ENCODE assay signal across 8 cellular contexts in the genomic region with DNA sequence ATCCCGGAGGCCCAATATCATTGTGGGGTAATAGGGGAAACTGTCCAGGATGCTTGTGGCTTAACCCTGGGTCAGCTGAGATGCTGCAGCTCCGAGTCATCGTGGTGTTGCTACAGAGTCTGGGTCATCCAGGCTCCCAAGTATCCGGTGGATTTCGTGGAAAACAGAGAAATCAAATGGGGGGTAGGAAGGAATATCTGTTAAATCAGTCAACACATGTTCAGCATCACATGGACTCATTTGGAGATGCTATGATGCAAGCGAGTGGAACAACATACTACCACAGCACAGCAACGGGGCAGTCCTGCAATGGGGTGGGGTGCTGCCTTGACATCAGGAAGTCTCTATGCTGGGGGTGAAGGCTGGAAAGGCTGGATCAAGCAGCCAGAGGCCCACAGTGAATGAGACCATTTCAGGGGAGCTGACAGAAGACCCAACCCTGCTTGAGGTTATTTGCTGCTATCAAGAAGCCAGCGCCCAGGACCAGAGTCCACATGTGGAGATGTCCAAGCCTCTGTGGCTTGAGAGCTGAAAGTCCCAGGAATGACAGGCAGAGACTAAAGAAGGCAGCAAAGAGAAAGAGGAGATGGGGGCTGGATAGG. TPM values are rescaled to one million over a fixed set of nuclear protein-coding genes. Genes with fewer than 3 reads are reported as not detected.
DNase-seq lines count a peak whose midpoint lies in the region; ATAC-seq, FAIRE-seq and TF ChIP-seq lines count a peak whose summit lies in the region.

No MANE protein-coding gene starts in this region.

- peaks cover 6 to 9% of the 10 kb centered on the region in 2 donors for H3K36me3 ChIP-seq in kidney (ENCODE audit: control insufficient read depth in 1 of 2, insufficient read depth in 2 of 2, low read length in 2 of 2)

- FAIRE-seq in GM12892 (lab: Jason Lieb, UNC): peak; percentile 50
- no peak for FAIRE-seq in kidney (lab: Jason Lieb, UNC)

- no peak overlapping the region for H3K4me3 ChIP-seq in kidney (ENCODE audit: low read length in 2 of 2)

- H3K27ac ChIP-seq in kidney (ENCODE audit: low read depth in 2 of 2, low read length in 2 of 2): no peak overlapping the region

- H3K9me3 ChIP-seq in kidney (ENCODE audit: control insufficient read depth in 1 of 2, low read length in 2 of 2): no peaks in the 10 kb centered on the region

- peaks cover 100% of the 10 kb centered on the region for H3K36me3 Mint-ChIP-seq in activated T-helper 17 cell treated with anti-CD3 and anti-CD28 coated beads, Interleukin-2, amount 50 U/mL, for 72 hours (ENCODE audit: low read depth)

- H3K4me1 Mint-ChIP-seq in activated T-helper 17 cell treated with anti-CD3 and anti-CD28 coated beads, Interleukin-2, amount 50 U/mL, for 72 hours: peaks cover 70% of the 10 kb centered on the region

- no peak for ATAC-seq in activated T-helper 17 cell treated with anti-CD3 and anti-CD28 coated beads, Interleukin-2, amount 50 U/mL, for 72 hours (replicated peaks)
- no peak for ATAC-seq in GM19035 (IDR thresholded peaks at IDR 0.05; ENCODE audit: unreplicated experiment)

- TF ChIP-seq POLR2A in GM12892 (IDR thresholded peaks at IDR 0.05; ENCODE audit: low read depth, low read length): no peak

- H3K27me3 Mint-ChIP-seq in activated T-helper 17 cell treated with anti-CD3 and anti-CD28 coated beads, Interleukin-2, amount 50 U/mL, for 72 hours: no peaks in the 10 kb centered on the region

- peak overlapping the region; percentile 90 for H3K4me3 Mint-ChIP-seq in activated T-helper 17 cell treated with anti-CD3 and anti-CD28 coated beads, Interleukin-2, amount 50 U/mL, for 72 hours

- no peak overlapping the region for H3K9ac ChIP-seq in kidney (ENCODE audit: low read length in 2 of 2)

- no peak for TF ChIP-seq CTCF in kidney (IDR thresholded peaks at IDR 0.05; ENCODE audit: borderline replicate concordance, extremely low read depth, insufficient read depth)

- DNase-seq in A172 (ENCODE audit: low spot score) (peak; percentile 84), GM12892 (ENCODE audit: insufficient read length) (no peak), kidney (peak; percentile 71), NCI-H2227 treated with DMSO at 0.1 percent for 48 hours (lab: John Stamatoyannopoulos, UW) (no peak), Ammon's horn (ENCODE audit: low spot score) (no peak), putamen (ENCODE audit: low spot score) (no peak)

- intact Hi-C loops in kidney (cut with DNase I): no loop called here

- peaks cover 6 to 13% of the 10 kb centered on the region in 2 donors for H3K4me1 ChIP-seq in kidney (ENCODE audit: control insufficient read depth in 1 of 2, insufficient read depth in 1 of 2, low read depth in 1 of 2, low read length in 2 of 2)

- peak overlapping the region; percentile 97 for H3K27ac Mint-ChIP-seq in activated T-helper 17 cell treated with anti-CD3 and anti-CD28 coated beads, Interleukin-2, amount 50 U/mL, for 72 hours

- H3K9me3 Mint-ChIP-seq in activated T-helper 17 cell treated with anti-CD3 and anti-CD28 coated beads, Interleukin-2, amount 50 U/mL, for 72 hours: no peaks in the 10 kb centered on the region

RNA-seq across cellular contexts. Expression of a gene that starts 22.9 kb away (rescaled TPM):
- total RNA-seq in A172 (2014; rRNA removed; shearing (Covaris generic)): 2.5 and 3.3 TPM in 2 replicates
- polyA plus RNA-seq in GM12892 (2012; ENCODE audit: missing spikeins): 12.0 TPM
- total RNA-seq in activated T-helper 17 cell treated with anti-CD3 and anti-CD28 coated beads, Interleukin-2, amount 50 U/mL, for 72 hours: 100 to 1,000 TPM in 1 of 2 donors, 10 to 100 TPM in 1; 70.9 to 182 TPM
- total RNA-seq in kidney: 14.8 TPM
- polyA plus RNA-seq in kidney (ENCODE audit: insufficient read depth, low read depth, low replicate concordance): 19.1 TPM

Comparison
In these comparisons a context has a peak if more than half of its experiments do, and no peak if none do; other contexts are left out.
1. DNase-seq: peak in A172 (single experiment) and kidney (single experiment); none in GM12892 (single experiment), NCI-H2227 treated with DMSO at 0.1 percent for 48 hours (single experiment), Ammon's horn (single experiment) and putamen (single experiment).